3 cellular contexts compared by ENCODE assay signal in the genomic region with DNA sequence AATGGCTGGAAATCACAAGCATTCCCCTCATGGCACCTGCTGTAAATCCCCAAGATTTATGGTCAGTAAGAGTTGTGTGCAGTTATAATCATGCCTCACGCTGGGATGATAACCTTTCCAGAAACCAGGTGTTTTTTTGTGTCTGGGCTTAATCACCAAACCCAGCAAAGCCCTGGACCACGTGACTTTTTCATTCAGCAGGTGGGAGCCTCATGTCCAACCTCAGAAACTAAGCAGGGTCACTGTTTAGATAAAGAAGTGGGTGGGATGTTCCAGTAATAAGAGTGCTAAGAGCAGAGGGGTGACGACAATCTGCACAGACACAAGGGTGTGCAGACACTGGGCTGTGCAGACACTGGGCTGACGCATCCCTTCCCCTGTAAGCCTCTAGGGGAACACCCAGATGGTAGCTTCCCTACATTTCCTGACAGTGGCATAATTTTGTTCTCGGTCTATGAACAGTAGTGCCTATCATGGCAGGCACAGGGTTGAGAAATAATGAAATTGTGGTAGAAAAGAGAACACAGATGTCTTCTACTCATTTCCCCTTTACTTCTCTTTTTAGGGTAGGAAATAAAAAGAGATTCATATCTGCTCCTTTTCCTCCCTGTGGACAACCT.
TF ChIP-seq lines count a peak whose summit lies in the region.

No MANE protein-coding gene starts in this region.

TF ChIP-seq in A549, 52 proteins besides CTCF, POLR2A, EP300 and RAD21 (continued from another document):
- no peak for TF ChIP-seq SMC3 (IDR thresholded peaks at IDR 0.05)
TF ChIP-seq in A549: peak in this region for 0.

TF ChIP-seq in GM23338, 12 proteins besides CTCF, POLR2A, EP300 and RAD21:
- TF ChIP-seq REST (IDR thresholded peaks at IDR 0.05; ENCODE audit: unreplicated experiment) = no peak
- no peak for TF ChIP-seq ZNF331 (CRISPR knock-in tag; IDR thresholded peaks at IDR 0.05; ENCODE audit: low read depth)

TF ChIP-seq in WTC11, 78 proteins besides CTCF, POLR2A, EP300 and RAD21 (continued from another document):
- TF ChIP-seq, protein P1, sequence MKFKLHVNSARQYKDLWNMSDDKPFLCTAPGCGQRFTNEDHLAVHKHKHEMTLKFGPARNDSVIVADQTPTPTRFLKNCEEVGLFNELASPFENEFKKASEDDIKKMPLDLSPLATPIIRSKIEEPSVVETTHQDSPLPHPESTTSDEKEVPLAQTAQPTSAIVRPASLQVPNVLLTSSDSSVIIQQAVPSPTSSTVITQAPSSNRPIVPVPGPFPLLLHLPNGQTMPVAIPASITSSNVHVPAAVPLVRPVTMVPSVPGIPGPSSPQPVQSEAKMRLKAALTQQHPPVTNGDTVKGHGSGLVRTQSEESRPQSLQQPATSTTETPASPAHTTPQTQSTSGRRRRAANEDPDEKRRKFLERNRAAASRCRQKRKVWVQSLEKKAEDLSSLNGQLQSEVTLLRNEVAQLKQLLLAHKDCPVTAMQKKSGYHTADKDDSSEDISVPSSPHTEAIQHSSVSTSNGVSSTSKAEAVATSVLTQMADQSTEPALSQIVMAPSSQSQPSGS (CRISPR knock-in tag; IDR thresholded peaks at IDR 0.05; ENCODE audit: borderline replicate concordance, low read depth) = no peak
- TF ChIP-seq, protein P2, sequence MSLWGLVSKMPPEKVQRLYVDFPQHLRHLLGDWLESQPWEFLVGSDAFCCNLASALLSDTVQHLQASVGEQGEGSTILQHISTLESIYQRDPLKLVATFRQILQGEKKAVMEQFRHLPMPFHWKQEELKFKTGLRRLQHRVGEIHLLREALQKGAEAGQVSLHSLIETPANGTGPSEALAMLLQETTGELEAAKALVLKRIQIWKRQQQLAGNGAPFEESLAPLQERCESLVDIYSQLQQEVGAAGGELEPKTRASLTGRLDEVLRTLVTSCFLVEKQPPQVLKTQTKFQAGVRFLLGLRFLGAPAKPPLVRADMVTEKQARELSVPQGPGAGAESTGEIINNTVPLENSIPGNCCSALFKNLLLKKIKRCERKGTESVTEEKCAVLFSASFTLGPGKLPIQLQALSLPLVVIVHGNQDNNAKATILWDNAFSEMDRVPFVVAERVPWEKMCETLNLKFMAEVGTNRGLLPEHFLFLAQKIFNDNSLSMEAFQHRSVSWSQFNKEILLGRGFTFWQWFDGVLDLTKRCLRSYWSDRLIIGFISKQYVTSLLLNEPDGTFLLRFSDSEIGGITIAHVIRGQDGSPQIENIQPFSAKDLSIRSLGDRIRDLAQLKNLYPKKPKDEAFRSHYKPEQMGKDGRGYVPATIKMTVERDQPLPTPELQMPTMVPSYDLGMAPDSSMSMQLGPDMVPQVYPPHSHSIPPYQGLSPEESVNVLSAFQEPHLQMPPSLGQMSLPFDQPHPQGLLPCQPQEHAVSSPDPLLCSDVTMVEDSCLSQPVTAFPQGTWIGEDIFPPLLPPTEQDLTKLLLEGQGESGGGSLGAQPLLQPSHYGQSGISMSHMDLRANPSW (CRISPR knock-in tag; conservative IDR thresholded peaks at IDR 0.05; ENCODE audit: low read depth) = no peak
- TF ChIP-seq AFF4 (CRISPR knock-in tag; IDR thresholded peaks at IDR 0.05; ENCODE audit: borderline replicate concordance) (no peak), OVOL2 (CRISPR knock-in tag; IDR thresholded peaks at IDR 0.05; ENCODE audit: borderline replicate concordance) (no peak), TCF7 (CRISPR knock-in tag; IDR thresholded peaks at IDR 0.05; ENCODE audit: low read depth) (no peak)
- TF ChIP-seq, protein P3, sequence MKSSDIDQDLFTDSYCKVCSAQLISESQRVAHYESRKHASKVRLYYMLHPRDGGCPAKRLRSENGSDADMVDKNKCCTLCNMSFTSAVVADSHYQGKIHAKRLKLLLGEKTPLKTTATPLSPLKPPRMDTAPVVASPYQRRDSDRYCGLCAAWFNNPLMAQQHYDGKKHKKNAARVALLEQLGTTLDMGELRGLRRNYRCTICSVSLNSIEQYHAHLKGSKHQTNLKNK (CRISPR knock-in tag; IDR thresholded peaks at IDR 0.05) = no peak
